In the genomic region with DNA sequence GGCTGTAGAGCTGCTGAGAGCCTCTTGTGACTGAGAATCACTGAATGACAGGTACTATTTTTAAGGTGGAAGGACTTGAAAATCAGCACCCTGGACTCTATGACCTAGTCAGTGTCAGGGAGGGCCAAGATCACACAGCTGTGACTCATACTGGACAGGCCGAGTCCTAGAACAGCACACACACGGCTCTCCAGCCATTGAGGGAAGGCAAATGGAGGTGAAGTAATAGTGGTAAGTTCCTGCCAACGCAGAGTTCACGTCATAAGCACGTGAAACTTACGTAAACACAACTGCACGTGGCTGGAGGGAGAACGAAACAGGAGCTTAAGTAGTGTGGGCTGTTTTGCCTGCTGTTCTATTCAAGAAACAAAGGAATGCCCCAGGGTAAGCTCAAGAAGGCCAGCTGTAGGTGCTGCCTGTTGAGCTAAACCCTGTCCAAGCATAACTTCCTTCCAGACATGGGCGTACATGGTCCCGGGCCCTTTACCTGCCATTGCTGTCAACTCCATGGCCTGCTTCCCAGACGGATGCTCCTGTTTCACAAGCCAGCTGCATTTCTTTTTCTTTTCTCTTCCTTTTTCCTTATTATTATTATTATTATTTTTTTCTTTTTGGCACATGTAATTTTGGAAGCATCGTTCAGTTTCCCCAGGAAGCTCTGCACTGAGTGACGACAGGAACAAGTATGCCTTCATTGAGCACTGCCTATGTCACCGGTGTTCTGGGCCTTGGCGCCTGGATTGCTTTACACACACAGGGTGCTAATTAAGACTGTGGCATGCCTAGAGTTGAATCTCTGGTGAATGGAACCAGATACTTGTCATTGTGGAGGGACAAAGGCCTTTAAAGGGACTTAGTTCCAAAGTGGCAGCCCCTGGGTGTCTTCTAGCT, we compare ENCODE assay signal across 9 cellular contexts. TPM values are rescaled to one million over a fixed set of nuclear protein-coding genes. Genes with fewer than 3 reads are reported as not detected.
DNase-seq lines count a peak whose midpoint lies in the region; ATAC-seq lines count a peak whose summit lies in the region.
"Had no signal": no experiment of that assay in that cellular context is flagged by ENCODE, and none has a peak within 500 bp of the region (broad histone marks: within the 10 kb centered on the region; RNA-seq: fewer than 3 reads in every experiment).

No MANE protein-coding gene starts in this region.

- no peak for ATAC-seq in HG03521 (IDR thresholded peaks at IDR 0.05; ENCODE audit: unreplicated experiment)
- ATAC-seq: naive thymus-derived CD8-positive, alpha-beta T cell had no signal

- no peak overlapping the region for H3K9ac ChIP-seq in trophoblast cell (ENCODE audit: low read length)

- no peak overlapping the region for H3K4me3 ChIP-seq in trophoblast cell (ENCODE audit: low read depth, low read length)

- H3K79me1 ChIP-seq in trophoblast cell (ENCODE audit: low read length): peaks cover 10% of the 10 kb centered on the region

- H3K27me3 ChIP-seq in trophoblast cell (ENCODE audit: insufficient read depth, low read length): no peaks in the 10 kb centered on the region

- no peaks in the 10 kb centered on the region for H3K36me3 ChIP-seq in trophoblast cell (ENCODE audit: control insufficient read depth in 1 of 2, insufficient read depth in 2 of 2, low read length in 2 of 2)

- H3K14ac ChIP-seq in trophoblast cell (ENCODE audit: low read length): no peak overlapping the region

- no peak overlapping the region for H2BK120ac ChIP-seq in trophoblast cell (ENCODE audit: insufficient read depth, low read length, poor library complexity)

- H3K4me1 ChIP-seq in trophoblast cell (ENCODE audit: control insufficient read depth in 1 of 2, insufficient read depth in 2 of 2, low read length in 2 of 2): peaks cover 19 to 31% of the 10 kb centered on the region in 2 experiments

- DNase-seq in EH (ENCODE audit: low read depth): peak; percentile 21
- DNase-seq in NCI-H510A treated with DMSO at 0.1 percent for 48 hours (lab: John Stamatoyannopoulos, UW): peak; percentile 20
- DNase-seq in fibroblast of gingiva (ENCODE audit: low read depth): peak; percentile 67
- DNase-seq in trophoblast cell: peak; percentile 88 to 89
- DNase-seq in activated T-cell treated with anti-CD3 and anti-CD28 coated beads, Interleukin-2, amount 50 U/mL, for 48 hours: no peak
- no peak for DNase-seq in globus pallidus (ENCODE audit: low spot score)
- DNase-seq in activated CD4-positive, alpha-beta T cell treated with anti-CD3 and anti-CD28 coated beads for 48 hours: no peak
- DNase-seq: naive thymus-derived CD8-positive, alpha-beta T cell had no signal

- H3K4me2 ChIP-seq in trophoblast cell (ENCODE audit: low read length): no peak overlapping the region

- no peak overlapping the region for H3K23ac ChIP-seq in trophoblast cell (ENCODE audit: low read length)

- no peak overlapping the region for H2AFZ ChIP-seq in trophoblast cell (ENCODE audit: insufficient read depth, low read length, poor library complexity)

- no peak overlapping the region for H4K12ac ChIP-seq in trophoblast cell (ENCODE audit: low read depth, low read length)

- peak overlapping the region; percentile 27 for H2BK5ac ChIP-seq in trophoblast cell (ENCODE audit: low read depth, low read length, poor library complexity)

- no CpG with 5 or more reads among the region's 15 CpGs for WGBS in trophoblast cell (ENCODE audit: extremely low coverage, insufficient coverage, insufficient read length)

- H4K91ac ChIP-seq in trophoblast cell (ENCODE audit: low read depth, low read length): peak overlapping the region; percentile 42

- H3K18ac ChIP-seq in trophoblast cell (ENCODE audit: low read length): no peak overlapping the region

- no peaks in the 10 kb centered on the region for H3K79me2 ChIP-seq in trophoblast cell (ENCODE audit: control insufficient read depth, insufficient read depth, low read length, poor library complexity)

- no peak overlapping the region for H3K27ac ChIP-seq in trophoblast cell (ENCODE audit: low read depth, low read length)

- no peak overlapping the region for H3K4ac ChIP-seq in trophoblast cell (ENCODE audit: low read depth, low read length)

- H4K8ac ChIP-seq in trophoblast cell (ENCODE audit: low read depth, low read length): no peak overlapping the region

- H2AK5ac ChIP-seq in trophoblast cell (ENCODE audit: low read length): no peak overlapping the region

- peak overlapping the region; percentile 37 for H2BK12ac ChIP-seq in trophoblast cell (ENCODE audit: low read length)

- H3K9me3 ChIP-seq in trophoblast cell (ENCODE audit: insufficient read depth, low read depth, low read length): no peaks in the 10 kb centered on the region

RNA-seq across cellular contexts. Expression of a gene that starts 10.2 kb away (rescaled TPM):
- 0.15 and 0.19 TPM in 2 replicates for polyA plus RNA-seq in trophoblast cell (2013)

Comparison
In these comparisons a context has a peak if more than half of its experiments do, and no peak if none do; other contexts are left out.
1. DNase-seq: peak in EH (single experiment), NCI-H510A treated with DMSO at 0.1 percent for 48 hours (single experiment), fibroblast of gingiva (single experiment) and trophoblast cell (2 of 2); none in activated T-cell treated with anti-CD3 and anti-CD28 coated beads, Interleukin-2, amount 50 U/mL, for 48 hours (0 of 2), globus pallidus (single experiment) and activated CD4-positive, alpha-beta T cell treated with anti-CD3 and anti-CD28 coated beads for 48 hours (single experiment).